Comparison of ENCODE assay signal across 8 cellular contexts in genomic region chr1:48697066-48697707, GRCh38.
DNase-seq lines count a peak whose midpoint lies in the region; ATAC-seq and TF ChIP-seq lines count a peak whose summit lies in the region.

No MANE protein-coding gene starts in this region.

- no peak overlapping the region for H3K4me3 Mint-ChIP-seq in activated naive CD8-positive, alpha-beta T cell treated with anti-CD3 and anti-CD28 coated beads, Interleukin-2, amount 10 ng/mL, durations not matched to agents 7 days and 5 days

- H3K4me1 ChIP-seq in right atrium auricular region, result no peaks in the 10 kb centered on the region
- no peaks in the 10 kb centered on the region for H3K4me1 ChIP-seq in gastrocnemius medialis

- H3K27ac ChIP-seq in right atrium auricular region, result no peak overlapping the region
- no peak overlapping the region for H3K27ac ChIP-seq in gastrocnemius medialis

- no peaks in the 10 kb centered on the region for H3K9me3 Mint-ChIP-seq in activated naive CD8-positive, alpha-beta T cell treated with anti-CD3 and anti-CD28 coated beads, Interleukin-2, amount 10 ng/mL, durations not matched to agents 7 days and 5 days

- peaks cover 3% of the 10 kb centered on the region for H3K27me3 Mint-ChIP-seq in activated naive CD8-positive, alpha-beta T cell treated with anti-CD3 and anti-CD28 coated beads, Interleukin-2, amount 10 ng/mL, durations not matched to agents 7 days and 5 days

- no peaks in the 10 kb centered on the region for H3K9me3 ChIP-seq in right atrium auricular region
- H3K9me3 ChIP-seq in gastrocnemius medialis, result no peaks in the 10 kb centered on the region

- no peaks in the 10 kb centered on the region for H3K27me3 ChIP-seq in right atrium auricular region
- H3K27me3 ChIP-seq in gastrocnemius medialis, result peaks cover 0 to 9% (median 5%) of the 10 kb centered on the region in 3 donors

- H3K36me3 ChIP-seq in right atrium auricular region (no peaks in the 10 kb centered on the region), gastrocnemius medialis (no peaks in the 10 kb centered on the region)

- H3K4me1 Mint-ChIP-seq in activated naive CD8-positive, alpha-beta T cell treated with anti-CD3 and anti-CD28 coated beads, Interleukin-2, amount 10 ng/mL, durations not matched to agents 7 days and 5 days, result no peaks in the 10 kb centered on the region

- H3K36me3 Mint-ChIP-seq in activated naive CD8-positive, alpha-beta T cell treated with anti-CD3 and anti-CD28 coated beads, Interleukin-2, amount 10 ng/mL, durations not matched to agents 7 days and 5 days, result no peaks in the 10 kb centered on the region

- H3K27ac Mint-ChIP-seq in activated naive CD8-positive, alpha-beta T cell treated with anti-CD3 and anti-CD28 coated beads, Interleukin-2, amount 10 ng/mL, durations not matched to agents 7 days and 5 days, result no peak overlapping the region

- DNase-seq in Caki2 (ENCODE audit: low read depth) (peak; percentile 33), HuH-7.5 (ENCODE audit: low spot score) (peak; percentile 38), SHP77 treated with DMSO at 0.1 percent for 48 hours (lab: John Stamatoyannopoulos, UW) (peak; percentile 14), right atrium auricular region (ENCODE audit: low spot score) (peak; percentile 78), gastrocnemius medialis (peak in 1 of 2 donors; percentile 53)
- peak; percentile 74 for DNase-seq in activated naive CD8-positive, alpha-beta T cell treated with anti-CD3 and anti-CD28 coated beads, Interleukin-2, amount 10 ng/mL, durations not matched to agents 7 days and 5 days

- no peak overlapping the region for H3K4me3 ChIP-seq in right atrium auricular region
- no peak overlapping the region for H3K4me3 ChIP-seq in gastrocnemius medialis

- in situ Hi-C loops in Caki2 (cut with HindIII; ENCODE audit: low pct_unique_long_range_greater_than_20kb, low sequenced_read_pairs), result no loop called here
- in situ Hi-C loops in gastrocnemius medialis (cut with MboI; ENCODE audit: low sequenced_read_pairs in 4 of 4), result loop anchor here in 3 of 4 donors (5.0 to 25.0 kb wide), 5 partner anchors 122 to 1640 kb away; no protein-coding TSS in a partner anchor

- ATAC-seq in GM19438 (IDR thresholded peaks at IDR 0.05; ENCODE audit: low read depth, unreplicated experiment) (peak; percentile 58), gastrocnemius medialis (peak; percentile 45 to 66), HG03135 (IDR thresholded peaks at IDR 0.05; ENCODE audit: unreplicated experiment) (no peak)
- peak; percentile 50 for ATAC-seq in activated naive CD8-positive, alpha-beta T cell treated with anti-CD3 and anti-CD28 coated beads, Interleukin-2, amount 10 ng/mL, durations not matched to agents 7 days and 5 days (ENCODE audit: low read depth)

- TF ChIP-seq POLR2A in gastrocnemius medialis (IDR thresholded peaks at IDR 0.05), result no peak

- peak; percentile 68 to 91 for TF ChIP-seq CTCF in right atrium auricular region (IDR thresholded peaks at IDR 0.05)
- peak; percentile 64 to 91 (median 88) for TF ChIP-seq CTCF in gastrocnemius medialis (IDR thresholded peaks at IDR 0.05 in 4 of 5, conservative IDR thresholded peaks at IDR 0.05 in 1 of 5)

- POLR2A ChIA-PET in activated naive CD8-positive, alpha-beta T cell treated with anti-CD3 and anti-CD28 coated beads, Interleukin-2, amount 10 ng/mL, durations not matched to agents 7 days and 5 days (lab: Charles Lee), result no interaction called here

- intact Hi-C loops in gastrocnemius medialis (cut with DNase I; ENCODE audit: low total_unique reads), result loop anchor here (1.0 to 2.0 kb wide), 3 partner anchors 18 to 145 kb away; no protein-coding TSS in a partner anchor
